9 cellular contexts compared by ENCODE assay signal in the genomic region with DNA sequence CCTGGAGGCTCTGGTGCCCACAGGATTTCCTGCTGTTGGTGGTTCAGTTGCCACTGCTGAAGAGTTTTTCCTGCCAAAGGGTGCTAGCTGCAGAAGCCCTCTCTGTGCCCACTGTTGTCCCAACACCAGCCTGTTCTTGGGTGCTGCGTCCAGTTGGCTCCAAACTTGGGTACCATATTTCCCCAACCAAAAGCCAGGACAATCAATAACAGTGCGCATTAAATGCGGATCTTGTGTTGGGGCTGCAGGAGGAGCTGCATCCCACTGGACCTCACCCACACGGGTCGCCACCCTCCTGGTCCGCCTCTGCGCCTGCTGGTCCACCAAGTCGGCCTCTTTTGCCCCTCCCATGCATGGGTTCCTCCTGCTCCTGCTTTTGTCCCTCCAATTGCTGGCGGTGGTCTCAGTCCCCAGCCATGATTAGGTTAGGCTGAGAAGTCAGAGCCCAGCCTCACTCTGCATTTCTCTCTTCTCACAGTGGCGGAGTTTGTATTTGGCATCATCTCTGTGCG. TPM values are rescaled to one million over a fixed set of nuclear protein-coding genes. Genes with fewer than 3 reads are reported as not detected.
DNase-seq lines count a peak whose midpoint lies in the region; ATAC-seq, FAIRE-seq and TF ChIP-seq lines count a peak whose summit lies in the region.
"Had no signal": no experiment of that assay in that cellular context is flagged by ENCODE, and none has a peak within 500 bp of the region (broad histone marks: within the 10 kb centered on the region; RNA-seq: fewer than 3 reads in every experiment).

No MANE protein-coding gene starts in this region.

- peaks cover 38 to 43% (median 38%) of the 10 kb centered on the region in 3 donors for H3K4me1 Mint-ChIP-seq in IgD-negative memory B cell
- peaks cover 59% of the 10 kb centered on the region for H3K4me1 Mint-ChIP-seq in central memory CD8-positive, alpha-beta T cell
- H3K4me1 Mint-ChIP-seq in naive thymus-derived CD8-positive, alpha-beta T cell: peaks cover 31 to 98% (median 85%) of the 10 kb centered on the region in 4 donors

- DNase-seq in A549 (ENCODE audit: low read depth in 1 of 2, low spot score in 1 of 2) (no peak), NCI-H2227 (lab: John Stamatoyannopoulos, UW; ENCODE audit: unreplicated experiment) (no peak), NCI-H1436 (lab: John Stamatoyannopoulos, UW) (no peak)
- no peak for DNase-seq in central memory CD8-positive, alpha-beta T cell (ENCODE audit: low spot score in 2 of 2)
- DNase-seq in naive thymus-derived CD8-positive, alpha-beta T cell: no peak
- DNase-seq: cerebellar nuclear complex had no signal

- POLR2A ChIA-PET in A549 (lab: Yijun Ruan, JAX): no interaction called here
- POLR2A ChIA-PET in naive thymus-derived CD8-positive, alpha-beta T cell (lab: Charles Lee): interaction anchor here (0.6 to 2.2 kb wide), 10 partner anchors 9 to 233 kb away, joined by 3 to 8 read pairs (median 4); partner anchors contain the start of gene ABCG1

- no peaks in the 10 kb centered on the region for H3K27me3 Mint-ChIP-seq in IgD-negative memory B cell
- no peaks in the 10 kb centered on the region for H3K27me3 Mint-ChIP-seq in central memory CD8-positive, alpha-beta T cell
- no peaks in the 10 kb centered on the region for H3K27me3 Mint-ChIP-seq in naive thymus-derived CD8-positive, alpha-beta T cell

- TF ChIP-seq EP300 in A549 (IDR thresholded peaks at IDR 0.05): no peak

- H3K27ac Mint-ChIP-seq in IgD-negative memory B cell: peak overlapping the region in 2 of 3 donors; percentile 93 to 95
- peak overlapping the region; percentile 92 for H3K27ac Mint-ChIP-seq in central memory CD8-positive, alpha-beta T cell (ENCODE audit: low read depth)
- H3K27ac Mint-ChIP-seq in naive thymus-derived CD8-positive, alpha-beta T cell: peak overlapping the region; percentile 25 to 99 (median 92)

- H3K27ac ChIP-seq in A549: peak overlapping the region; percentile 69 to 78

- peak overlapping the region; percentile 68 for H3K4me2 ChIP-seq in A549

- no peaks in the 10 kb centered on the region for H3K9me3 ChIP-seq in A549

- TF ChIP-seq CTCF in A549 (IDR thresholded peaks at IDR 0.05): no peak

- H3K4me3 Mint-ChIP-seq in IgD-negative memory B cell: peak overlapping the region in 2 of 4 donors; percentile 39 to 61
- peak overlapping the region; percentile 35 for H3K4me3 Mint-ChIP-seq in central memory CD8-positive, alpha-beta T cell
- peak overlapping the region; percentile 31 to 81 (median 68) for H3K4me3 Mint-ChIP-seq in naive thymus-derived CD8-positive, alpha-beta T cell

- CTCF ChIA-PET in A549 (lab: Yijun Ruan, JAX): interaction anchor here (1.1 to 1.3 kb wide), 3 partner anchors 9 to 30 kb away, joined by 3 to 4 read pairs (median 3); partner anchors contain the start of gene ABCG1

- TF ChIP-seq POLR2A in A549 (IDR thresholded peaks at IDR 0.05; ENCODE audit: low read length): no peak

- FAIRE-seq in A549 (lab: Jason Lieb, UNC): no peak

- H3K36me3 Mint-ChIP-seq in IgD-negative memory B cell: peaks cover 8% of the 10 kb centered on the region
- peaks cover 24% of the 10 kb centered on the region for H3K36me3 Mint-ChIP-seq in central memory CD8-positive, alpha-beta T cell (ENCODE audit: insufficient read depth)
- H3K36me3 Mint-ChIP-seq in naive thymus-derived CD8-positive, alpha-beta T cell: peaks cover 0 to 35% (median 22%) of the 10 kb centered on the region in 3 donors

- peaks cover 33% of the 10 kb centered on the region for H3K4me1 ChIP-seq in A549

- WGBS in A549 (ENCODE audit: missing lambda C conversion rate): 90% methylated on average over 4 of the region's 11 CpGs

- H3K9me3 Mint-ChIP-seq in IgD-negative memory B cell: no peaks in the 10 kb centered on the region
- no peaks in the 10 kb centered on the region for H3K9me3 Mint-ChIP-seq in central memory CD8-positive, alpha-beta T cell
- H3K9me3 Mint-ChIP-seq in naive thymus-derived CD8-positive, alpha-beta T cell: no peaks in the 10 kb centered on the region

- TF ChIP-seq RAD21 in A549 (conservative IDR thresholded peaks at IDR 0.05 in 1 of 2, IDR thresholded peaks at IDR 0.05 in 1 of 2): no peak

- H3K4me3 ChIP-seq in A549: no peak overlapping the region

- no peak for ATAC-seq in A549
- no peak for ATAC-seq in central memory CD8-positive, alpha-beta T cell (replicated peaks; ENCODE audit: extremely low read depth, poor library complexity, severe bottlenecking)
- no peak for ATAC-seq in naive thymus-derived CD8-positive, alpha-beta T cell
- ATAC-seq in GM18502 (IDR thresholded peaks at IDR 0.05; ENCODE audit: poor library complexity, unreplicated experiment): no peak
- no peak for ATAC-seq in GM18517 (IDR thresholded peaks at IDR 0.05; ENCODE audit: unreplicated experiment)

TF ChIP-seq in A549, 52 proteins besides CTCF, POLR2A, EP300 and RAD21 (continues in another document):
- TF ChIP-seq EHMT2 (IDR thresholded peaks at IDR 0.05; ENCODE audit: low read depth) (no peak), HMGXB4 (CRISPR knock-in tag; IDR thresholded peaks at IDR 0.05; ENCODE audit: borderline replicate concordance) (no peak), CHD4 (IDR thresholded peaks at IDR 0.05; ENCODE audit: borderline replicate concordance) (no peak), MAZ (IDR thresholded peaks at IDR 0.05; ENCODE audit: borderline replicate concordance, low read depth, low read length) (no peak), KDM1A (IDR thresholded peaks at IDR 0.05; ENCODE audit: low read depth) (no peak), HOXB13 (CRISPR knock-in tag; IDR thresholded peaks at IDR 0.05; ENCODE audit: low read depth) (no peak), HOXB5 (CRISPR knock-in tag; IDR thresholded peaks at IDR 0.05) (no peak), GATA3 (IDR thresholded peaks at IDR 0.05; ENCODE audit: borderline replicate concordance) (no peak), PHF8 (IDR thresholded peaks at IDR 0.05; ENCODE audit: borderline replicate concordance, low read depth) (no peak), SMC3 (IDR thresholded peaks at IDR 0.05) (no peak), MAX (IDR thresholded peaks at IDR 0.05) (no peak)
- TF ChIP-seq, protein P1, sequence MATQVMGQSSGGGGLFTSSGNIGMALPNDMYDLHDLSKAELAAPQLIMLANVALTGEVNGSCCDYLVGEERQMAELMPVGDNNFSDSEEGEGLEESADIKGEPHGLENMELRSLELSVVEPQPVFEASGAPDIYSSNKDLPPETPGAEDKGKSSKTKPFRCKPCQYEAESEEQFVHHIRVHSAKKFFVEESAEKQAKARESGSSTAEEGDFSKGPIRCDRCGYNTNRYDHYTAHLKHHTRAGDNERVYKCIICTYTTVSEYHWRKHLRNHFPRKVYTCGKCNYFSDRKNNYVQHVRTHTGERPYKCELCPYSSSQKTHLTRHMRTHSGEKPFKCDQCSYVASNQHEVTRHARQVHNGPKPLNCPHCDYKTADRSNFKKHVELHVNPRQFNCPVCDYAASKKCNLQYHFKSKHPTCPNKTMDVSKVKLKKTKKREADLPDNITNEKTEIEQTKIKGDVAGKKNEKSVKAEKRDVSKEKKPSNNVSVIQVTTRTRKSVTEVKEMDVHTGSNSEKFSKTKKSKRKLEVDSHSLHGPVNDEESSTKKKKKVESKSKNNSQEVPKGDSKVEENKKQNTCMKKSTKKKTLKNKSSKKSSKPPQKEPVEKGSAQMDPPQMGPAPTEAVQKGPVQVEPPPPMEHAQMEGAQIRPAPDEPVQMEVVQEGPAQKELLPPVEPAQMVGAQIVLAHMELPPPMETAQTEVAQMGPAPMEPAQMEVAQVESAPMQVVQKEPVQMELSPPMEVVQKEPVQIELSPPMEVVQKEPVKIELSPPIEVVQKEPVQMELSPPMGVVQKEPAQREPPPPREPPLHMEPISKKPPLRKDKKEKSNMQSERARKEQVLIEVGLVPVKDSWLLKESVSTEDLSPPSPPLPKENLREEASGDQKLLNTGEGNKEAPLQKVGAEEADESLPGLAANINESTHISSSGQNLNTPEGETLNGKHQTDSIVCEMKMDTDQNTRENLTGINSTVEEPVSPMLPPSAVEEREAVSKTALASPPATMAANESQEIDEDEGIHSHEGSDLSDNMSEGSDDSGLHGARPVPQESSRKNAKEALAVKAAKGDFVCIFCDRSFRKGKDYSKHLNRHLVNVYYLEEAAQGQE (IDR thresholded peaks at IDR 0.05): no peak
- TF ChIP-seq, protein P2, sequence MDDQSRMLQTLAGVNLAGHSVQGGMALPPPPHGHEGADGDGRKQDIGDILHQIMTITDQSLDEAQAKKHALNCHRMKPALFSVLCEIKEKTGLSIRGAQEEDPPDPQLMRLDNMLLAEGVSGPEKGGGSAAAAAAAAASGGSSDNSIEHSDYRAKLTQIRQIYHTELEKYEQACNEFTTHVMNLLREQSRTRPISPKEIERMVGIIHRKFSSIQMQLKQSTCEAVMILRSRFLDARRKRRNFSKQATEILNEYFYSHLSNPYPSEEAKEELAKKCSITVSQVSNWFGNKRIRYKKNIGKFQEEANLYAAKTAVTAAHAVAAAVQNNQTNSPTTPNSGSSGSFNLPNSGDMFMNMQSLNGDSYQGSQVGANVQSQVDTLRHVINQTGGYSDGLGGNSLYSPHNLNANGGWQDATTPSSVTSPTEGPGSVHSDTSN (IDR thresholded peaks at IDR 0.05): no peak

RNA-seq across cellular contexts. Expression of gene ABCG1, which starts 9.8 kb away (rescaled TPM):
- 5.1 and 6.8 TPM in 2 replicates for polyA plus RNA-seq in A549 (2011; rRNA removed)
- polyA plus RNA-seq in A549 (2012; cell fraction: cytosol; rRNA removed): 0.40 and 0.54 TPM in 2 replicates
- 1.0 and 1.4 TPM in 2 replicates for polyA plus RNA-seq in A549 (2012; cell fraction: nucleus; rRNA removed)
- 0.51 to 2.6 TPM (median 2.3 TPM) in 3 replicates for polyA plus RNA-seq in A549 (2017; fragmentation: RNase III; extraction: RNeasy Plus Mini Kit Qiagen cat#74134 plus additional on column Dnase treatment)
- polyA minus RNA-seq in A549 (2011; rRNA and poly(A)+ RNA removed): 7.2 and 9.8 TPM in 2 replicates
- 11.6 TPM for polyA plus RNA-seq in IgD-negative memory B cell
- 1 to 10 TPM in 1 of 2 experiments, under 1 TPM in 1; 0.93 to 1.4 TPM for total RNA-seq in naive thymus-derived CD8-positive, alpha-beta T cell
- polyA plus RNA-seq in naive thymus-derived CD8-positive, alpha-beta T cell: 10 to 100 TPM; 11.2 to 17.5 (median 11.9) TPM
